26 cellular contexts compared by ENCODE assay signal in the genomic region with DNA sequence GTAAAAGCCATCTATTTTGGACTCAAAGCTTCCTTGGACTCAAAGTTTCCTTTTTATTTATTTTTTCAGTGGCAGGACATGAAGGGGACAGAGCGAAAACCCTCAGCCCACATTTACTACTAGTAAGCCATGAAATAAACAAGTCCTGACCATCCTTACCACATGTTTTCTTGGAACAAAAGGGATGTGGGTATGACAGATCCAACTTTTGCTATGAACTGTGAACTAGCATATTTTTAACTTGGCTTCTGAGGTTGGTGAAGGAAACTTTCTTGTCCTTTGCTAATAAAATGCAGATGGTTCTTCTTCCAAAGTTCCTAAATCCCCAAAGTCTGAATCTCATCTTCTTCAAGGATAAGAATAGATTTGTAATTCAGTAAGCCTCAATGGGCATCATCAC.
"Had no signal": no experiment of that assay in that cellular context is flagged by ENCODE, and none has a peak within 500 bp of the region (broad histone marks: within the 10 kb centered on the region; RNA-seq: fewer than 3 reads in every experiment).

No MANE protein-coding gene starts in this region.

- DNase-seq: activated CD4-positive, alpha-beta T cell treated with anti-CD3 and anti-CD28 coated beads for 48 hours; activated CD4-positive, alpha-beta T cell treated with anti-CD3 and anti-CD28 coated beads, Interleukin-2, amount 50 U/mL, for 4 hours; activated CD4-positive, CD25-positive, alpha-beta regulatory T cell treated with anti-CD3 and anti-CD28 coated beads, Interleukin-2, amount 50 U/mL, for 72 hours; activated CD8-positive, alpha-beta memory T cell treated with anti-CD3 and anti-CD28 coated beads, Interleukin-2, amount 50 U/mL, for 48 hours; activated CD8-positive, alpha-beta T cell treated with anti-CD3 and anti-CD28 coated beads, Interleukin-2, amount 10 ng/mL, durations not matched to agents 7 days and 5 days; activated naive CD4-positive, alpha-beta T cell treated with anti-CD3 and anti-CD28 coated beads, Interleukin-2, amount 50 U/mL, for 16 hours; activated naive CD8-positive, alpha-beta T cell treated with anti-CD3 and anti-CD28 coated beads, Interleukin-2, amount 10 ng/mL, durations not matched to agents 7 days and 5 days; activated T-cell treated with anti-CD3 and anti-CD28 coated beads, Interleukin-2, amount 50 U/mL, for 1 hour; adrenal gland; anterior cingulate cortex; body of pancreas; central memory CD4-positive, alpha-beta T cell; MM.1S; NCI-H1105 treated with DMSO at 0.1 percent for 48 hours; NCI-H1436 treated with DMSO at 0.1 percent for 48 hours; NCI-H187; NCI-H2081; NCI-H226; NCI-H526; NCI-H82; OCI-M1; Right ventricle myocardium superior; SJCRH30 had no signal

- ATAC-seq: activated CD8-positive, alpha-beta T cell treated with anti-CD3 and anti-CD28 coated beads, Interleukin-2, amount 10 ng/mL, durations not matched to agents 7 days and 5 days; body of pancreas; Panc1; WTC11 had no signal

- FAIRE-seq: bronchial epithelial cell had no signal
